8 cellular contexts compared by ENCODE assay signal in the genomic region with DNA sequence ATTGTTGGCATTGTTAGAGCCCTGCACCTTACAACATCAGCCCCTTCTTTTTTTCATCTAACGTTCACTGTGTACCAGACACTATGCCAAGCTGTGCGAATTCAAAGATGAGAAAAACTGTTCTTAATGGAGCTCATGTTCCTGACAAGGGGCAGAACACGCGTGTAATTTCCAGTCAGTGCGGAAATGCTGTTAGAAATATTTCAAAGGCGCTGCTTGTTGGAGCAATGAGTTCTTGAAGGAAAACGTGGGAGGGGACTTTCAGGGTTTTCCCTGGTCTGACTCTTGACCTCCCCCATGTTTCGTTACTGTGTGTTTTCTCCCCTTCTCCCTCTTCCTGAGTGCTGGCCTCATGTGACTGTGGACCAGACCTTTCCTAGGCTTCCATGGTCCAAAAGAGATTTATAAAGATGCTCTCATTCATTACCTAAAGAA. TPM values are rescaled to one million over a fixed set of nuclear protein-coding genes. Genes with fewer than 3 reads are reported as not detected.
DNase-seq lines count a peak whose midpoint lies in the region; ATAC-seq and TF ChIP-seq lines count a peak whose summit lies in the region.

No MANE protein-coding gene starts in this region.

- H3K9me3 ChIP-seq in HUES6 (ENCODE audit: control insufficient read depth, insufficient read depth, low read depth, low read length) (no peaks in the 10 kb centered on the region), tibial artery (no peaks in the 10 kb centered on the region)

- peaks cover 29 to 56% of the 10 kb centered on the region in 2 donors for H3K36me3 Mint-ChIP-seq in activated naive CD4-positive, alpha-beta T cell treated with anti-CD3 and anti-CD28 coated beads, Interleukin-2, amount 50 U/mL, for 72 hours

- H3K27ac Mint-ChIP-seq in activated naive CD4-positive, alpha-beta T cell treated with anti-CD3 and anti-CD28 coated beads, Interleukin-2, amount 50 U/mL, for 72 hours, result peak overlapping the region; percentile 97 to 99

- H3K4me1 ChIP-seq in HUES6 (ENCODE audit: control insufficient read depth, insufficient read depth, low read length) (peaks cover 20% of the 10 kb centered on the region), tibial artery (peaks cover 0 to 52% (median 40%) of the 10 kb centered on the region in 4 donors)

- peak in 1 of 2 donors; percentile 11 for ATAC-seq in activated naive CD4-positive, alpha-beta T cell treated with anti-CD3 and anti-CD28 coated beads, Interleukin-2, amount 50 U/mL, for 72 hours

- TF ChIP-seq CTCF in AG09309 (IDR thresholded peaks at IDR 0.05; ENCODE audit: control insufficient read depth, insufficient read depth, low read depth, low read length, missing control alignments), result no peak
- TF ChIP-seq CTCF in tibial artery (IDR thresholded peaks at IDR 0.05), result no peak

- H3K27ac ChIP-seq in HUES6 (ENCODE audit: low read depth, low read length), result peak overlapping the region; percentile 100
- peak overlapping the region; percentile 95 to 97 for H3K27ac ChIP-seq in tibial artery

- H3K4me3 ChIP-seq in AG09309 (ENCODE audit: control insufficient read depth, low read depth, low read length) (peak overlapping the region; percentile 87), HUES6 (ENCODE audit: low read depth, low read length) (peak overlapping the region; percentile 100), tibial artery (peak overlapping the region; percentile 91 to 97)

- peaks cover 3 to 5% of the 10 kb centered on the region in 2 donors for H3K9me3 Mint-ChIP-seq in activated naive CD4-positive, alpha-beta T cell treated with anti-CD3 and anti-CD28 coated beads, Interleukin-2, amount 50 U/mL, for 72 hours

- H3K36me3 ChIP-seq in HUES6 (ENCODE audit: control insufficient read depth, insufficient read depth, low read length) (peaks cover 51% of the 10 kb centered on the region), tibial artery (peaks cover 0 to 4% (median 0%) of the 10 kb centered on the region in 3 donors)

- no peak for DNase-seq in AG09309 (ENCODE audit: low read depth)
- DNase-seq in activated naive CD4-positive, alpha-beta T cell treated with anti-CD3 and anti-CD28 coated beads, Interleukin-2, amount 50 U/mL, for 72 hours (ENCODE audit: low spot score in 2 of 2), result no peak
- peak; percentile 25 for DNase-seq in kidney glomerular epithelial cell (lab: John Stamatoyannopoulos, UW)
- no peak for DNase-seq in tibial artery
- no peak for DNase-seq in DMS114 treated with DMSO at 0.1 percent for 48 hours (lab: John Stamatoyannopoulos, UW; ENCODE audit: unreplicated experiment)
- no peak for DNase-seq in cerebellum (ENCODE audit: low spot score)
- no peak for DNase-seq in effector CD4-positive, alpha-beta T cell

- H3K27me3 ChIP-seq in HUES6 (ENCODE audit: control insufficient read depth, insufficient read depth, low read length), result no peaks in the 10 kb centered on the region
- no peaks in the 10 kb centered on the region for H3K27me3 ChIP-seq in tibial artery

- intact Hi-C loops in tibial artery (cut with DNase I; ENCODE audit: low total_unique reads), result loop anchor here (2.0 kb wide), 1 partner anchor 19 kb away; no protein-coding TSS in a partner anchor

- peak overlapping the region; percentile 100 for H3K9ac ChIP-seq in HUES6 (ENCODE audit: low read length)

RNA-seq across cellular contexts. Expression of a gene that starts 1.5 kb away (rescaled TPM):
- total RNA-seq in activated naive CD4-positive, alpha-beta T cell treated with anti-CD3 and anti-CD28 coated beads, Interleukin-2, amount 50 U/mL, for 72 hours, result 100 to 1,000 TPM; 413 to 484 TPM
- 22.6 TPM for total RNA-seq in cerebellum

RNA-seq across cellular contexts. Expression of a gene that starts 21.2 kb away (rescaled TPM):
- total RNA-seq in activated naive CD4-positive, alpha-beta T cell treated with anti-CD3 and anti-CD28 coated beads, Interleukin-2, amount 50 U/mL, for 72 hours, result 100 to 1,000 TPM; 151 to 173 TPM
- total RNA-seq in cerebellum, result 53.1 TPM

RNA-seq across cellular contexts. Expression of a gene that starts 52.2 kb away (rescaled TPM):
- 10 to 100 TPM; 15.8 to 96.7 TPM for total RNA-seq in activated naive CD4-positive, alpha-beta T cell treated with anti-CD3 and anti-CD28 coated beads, Interleukin-2, amount 50 U/mL, for 72 hours
- total RNA-seq in cerebellum, result 12.6 TPM

Comparison
In these comparisons a context has a peak if more than half of its experiments do, and no peak if none do; other contexts are left out.
1. RNA of a gene that starts 1.5 kb away (total RNA-seq): 413 to 484 TPM in activated naive CD4-positive, alpha-beta T cell treated with anti-CD3 and anti-CD28 coated beads, Interleukin-2, amount 50 U/mL, for 72 hours; 22.6 TPM in cerebellum (single experiment); every median in the first group is over 10 times any median in the second.
2. Peak in every context shown above with its lines, with median percentiles within 50 percentile points of each other: H3K4me3 ChIP-seq.